In genomic region chr22:49678842-49679170, GRCh38 we compare ENCODE assay signal across 18 cellular contexts.
"Had no signal": no experiment of that assay in that cellular context is flagged by ENCODE, and none has a peak within 500 bp of the region (broad histone marks: within the 10 kb centered on the region; RNA-seq: fewer than 3 reads in every experiment).

No MANE protein-coding gene starts in this region.

- H3K36me3 ChIP-seq: esophagus squamous epithelium, neutrophil, spleen had no signal

- H3K36me3 Mint-ChIP-seq: activated naive CD4-positive, alpha-beta T cell treated with anti-CD3 and anti-CD28 coated beads, Interleukin-2, amount 50 U/mL, for 72 hours; brain; memory B cell; naive B cell; stimulated activated memory B cell treated with anti-CD40 and anti-IgM and Interleukin-4, amounts not matched to agents 10 μg/mL and 1 μg/mL and 100 μg/mL, for 72 hours had no signal

- DNase-seq: activated CD4-positive, alpha-beta T cell treated with anti-CD3 and anti-CD28 coated beads, Interleukin-2, amount 10 ng/mL, durations not matched to agents 7 days and 5 days; activated effector memory CD4-positive, alpha-beta T cell treated with anti-CD3 and anti-CD28 coated beads, Interleukin-2, amount 50 U/mL, for 16 hours; activated T-cell treated with anti-CD3 and anti-CD28 coated beads, Interleukin-2, amount 50 U/mL, for 1 hour; caudate nucleus; effector memory CD8-positive, alpha-beta T cell; esophagus squamous epithelium; immature natural killer cell; mucosa of descending colon; naive B cell; stimulated activated CD4-positive, alpha-beta T cell treated with anti-CD3 and anti-CD28 coated beads, Interleukin-4, amount 100 ng/mL, for 4 hours had no signal

- ATAC-seq: activated CD4-positive, CD25-positive, alpha-beta regulatory T cell treated with anti-CD3 and anti-CD28 coated beads, Interleukin-2, amount 50 U/mL, for 24 hours; effector memory CD8-positive, alpha-beta T cell; mucosa of descending colon; stimulated activated memory B cell treated with anti-CD40 and anti-IgM and Interleukin-4, amounts not matched to agents 10 μg/mL and 1 μg/mL and 100 μg/mL, for 72 hours had no signal

- H3K9me3 Mint-ChIP-seq: activated CD4-positive, alpha-beta T cell treated with anti-CD3 and anti-CD28 coated beads, Interleukin-2, amount 10 ng/mL, durations not matched to agents 7 days and 5 days; activated naive CD4-positive, alpha-beta T cell treated with anti-CD3 and anti-CD28 coated beads, Interleukin-2, amount 50 U/mL, for 72 hours; effector memory CD8-positive, alpha-beta T cell; immature natural killer cell; memory B cell had no signal

- H3K27ac ChIP-seq: esophagus squamous epithelium, neutrophil, parathyroid adenoma, spleen had no signal

- H3K4me3 Mint-ChIP-seq: activated CD4-positive, alpha-beta T cell treated with anti-CD3 and anti-CD28 coated beads, Interleukin-2, amount 10 ng/mL, durations not matched to agents 7 days and 5 days; brain; immature natural killer cell; memory B cell; stimulated activated memory B cell treated with anti-CD40 and anti-IgM and Interleukin-4, amounts not matched to agents 10 μg/mL and 1 μg/mL and 100 μg/mL, for 72 hours had no signal

- H3K4me1 ChIP-seq: esophagus squamous epithelium, parathyroid adenoma, spleen had no signal

- H3K27ac Mint-ChIP-seq: activated CD4-positive, alpha-beta T cell treated with anti-CD3 and anti-CD28 coated beads, Interleukin-2, amount 10 ng/mL, durations not matched to agents 7 days and 5 days; activated naive CD4-positive, alpha-beta T cell treated with anti-CD3 and anti-CD28 coated beads, Interleukin-2, amount 50 U/mL, for 72 hours; effector memory CD8-positive, alpha-beta T cell; memory B cell; naive B cell; stimulated activated memory B cell treated with anti-CD40 and anti-IgM and Interleukin-4, amounts not matched to agents 10 μg/mL and 1 μg/mL and 100 μg/mL, for 72 hours had no signal

- H3K4me3 ChIP-seq: esophagus squamous epithelium, mucosa of descending colon, spleen had no signal

- H3K9me3 ChIP-seq: esophagus squamous epithelium, mucosa of descending colon, neutrophil, spleen had no signal

- H3K4me1 Mint-ChIP-seq: activated CD4-positive, alpha-beta T cell treated with anti-CD3 and anti-CD28 coated beads, Interleukin-2, amount 10 ng/mL, durations not matched to agents 7 days and 5 days; immature natural killer cell; memory B cell; stimulated activated memory B cell treated with anti-CD40 and anti-IgM and Interleukin-4, amounts not matched to agents 10 μg/mL and 1 μg/mL and 100 μg/mL, for 72 hours had no signal
